Comparison of ENCODE assay signal across 8 cellular contexts in the genomic region with DNA sequence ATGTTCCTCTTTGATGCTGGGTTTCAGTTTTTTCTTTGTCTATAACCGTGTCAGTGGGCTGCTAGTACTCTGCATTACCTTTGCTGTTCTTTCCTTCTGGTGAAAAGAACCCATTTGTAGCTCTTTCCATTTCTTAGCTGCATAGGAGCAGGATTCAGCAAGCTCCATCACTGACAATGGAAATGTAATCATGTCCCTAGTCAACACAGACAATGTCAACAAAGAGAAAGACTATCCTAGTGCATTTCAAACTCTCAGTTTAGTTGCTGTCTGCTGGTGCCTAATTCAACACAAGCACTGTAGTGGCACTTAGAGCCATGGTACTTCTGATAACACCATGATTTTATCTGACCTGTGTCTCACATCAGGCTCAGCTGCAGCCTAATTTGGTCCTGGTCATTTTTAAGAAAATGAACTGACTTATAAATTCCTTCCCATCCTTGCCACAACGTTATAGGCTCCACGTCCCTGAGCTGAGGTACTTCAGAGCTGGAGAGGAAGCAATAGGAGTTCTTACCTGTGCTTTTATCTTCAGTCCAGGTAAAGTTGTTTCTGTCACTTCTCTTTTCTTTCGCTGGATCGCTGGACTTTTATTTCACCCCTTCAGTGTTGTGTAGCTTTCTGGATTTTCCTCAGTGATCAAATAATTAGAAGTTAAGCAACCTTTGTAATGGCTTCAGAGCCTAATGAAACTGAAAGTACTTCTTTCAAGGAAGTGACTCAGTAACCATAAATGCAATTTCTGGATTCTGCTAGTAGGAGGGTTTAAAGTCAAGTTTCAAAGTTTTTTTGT. TPM values are rescaled to one million over a fixed set of nuclear protein-coding genes. Genes with fewer than 3 reads are reported as not detected.
DNase-seq lines count a peak whose midpoint lies in the region; ATAC-seq and TF ChIP-seq lines count a peak whose summit lies in the region.

Gene GBP3, minus strand, starts transcription at position 700 of the 793 bp plus-strand sequence. CDS start 2,145 bp downstream, outside the sequence.

- H3K27ac ChIP-seq in DOHH2 (ENCODE audit: low read depth, low read length) (no peak within 1 kb of the TSS), IMR-90 (ENCODE audit: insufficient read depth, low read length) (peak within 1 kb of the TSS; percentile 98), SU-DHL-6 (ENCODE audit: low read depth, low read length) (no peak within 1 kb of the TSS), epithelial cell of prostate (peak within 1 kb of the TSS; percentile 89)

- H3K27me3 ChIP-seq in DOHH2 (ENCODE audit: control insufficient read depth, low read length), result no peaks in the 10 kb centered on the region
- no peaks in the 10 kb centered on the region for H3K27me3 ChIP-seq in IMR-90 (ENCODE audit: control insufficient read depth, insufficient read depth, low read length)
- H3K27me3 ChIP-seq in SU-DHL-6 (ENCODE audit: low read length), result no peaks in the 10 kb centered on the region

- H4K8ac ChIP-seq in IMR-90 (ENCODE audit: low read depth in 2 of 2, low read length in 2 of 2), result peak within 1 kb of the TSS; percentile 88 to 100

- peaks cover 14 to 25% of the 10 kb centered on the region in 2 experiments; a peak in 3 of 4 replicates for H3K79me1 ChIP-seq in IMR-90 (ENCODE audit: low read depth in 1 of 2, low read length in 2 of 2)

- DNase-seq in IMR-90 (peak; percentile 75), epithelial cell of prostate (ENCODE audit: low read depth, low spot score) (peak; percentile 24), natural killer cell (no peak), OCI-M2 (lab: John Stamatoyannopoulos, UW; ENCODE audit: unreplicated experiment) (no peak), NCI-H446 treated with DMSO at 0.1 percent for 48 hours (lab: John Stamatoyannopoulos, UW) (no peak)

- H3K36me3 ChIP-seq in DOHH2 (ENCODE audit: control insufficient read depth, low read length), result no peaks in the 10 kb centered on the region
- H3K36me3 ChIP-seq in IMR-90 (ENCODE audit: control insufficient read depth, insufficient read depth, low read length), result peaks cover 8% of the 10 kb centered on the region
- no peaks in the 10 kb centered on the region for H3K36me3 ChIP-seq in SU-DHL-6 (ENCODE audit: low read length)

- peak within 1 kb of the TSS; percentile 95 for H3K4me3 Mint-ChIP-seq in natural killer cell

- peak within 1 kb of the TSS; percentile 98 for H4K91ac ChIP-seq in IMR-90 (ENCODE audit: insufficient read depth, low read depth, low read length)

- H2BK20ac ChIP-seq in IMR-90 (ENCODE audit: low read depth, low read length), result peak within 1 kb of the TSS; percentile 100

- peaks cover 53 to 55% of the 10 kb centered on the region in 2 donors for H3K4me1 Mint-ChIP-seq in natural killer cell

- intact Hi-C loops in IMR-90 (cut with micrococcal nuclease) (loop anchor here (1.0 kb wide), 1 partner anchor 43 kb away; the partner anchor contains the start of gene GBP1), natural killer cell (cut with micrococcal nuclease) (loop anchor here (2.0 to 5.0 kb wide), 2 partner anchors 45 to 104 kb away; partner anchors contain the start of genes GBP1 and GBP2)

- peak within 1 kb of the TSS; percentile 100 for H3K23ac ChIP-seq in IMR-90 (ENCODE audit: low read depth, low read length)

- POLR2A ChIA-PET in IMR-90 (lab: Charles Lee; ENCODE audit: unreplicated experiment), result interaction anchor here (0.6 to 1.5 kb wide), 4 partner anchors 26 to 889 kb away, joined by 3 to 6 read pairs (median 4); partner anchors contain the start of gene GBP1

- H3K4me3 ChIP-seq in DOHH2 (ENCODE audit: low read length), result peak within 1 kb of the TSS; percentile 27
- H3K4me3 ChIP-seq in IMR-90 (ENCODE audit: insufficient read depth, low read depth, low read length), result peak within 1 kb of the TSS; percentile 81
- no peak within 1 kb of the TSS for H3K4me3 ChIP-seq in SU-DHL-6 (ENCODE audit: insufficient read depth, low read length, poor library complexity, severe bottlenecking)

- no peak for TF ChIP-seq RAD21 in IMR-90 (IDR thresholded peaks at IDR 0.05; ENCODE audit: low read length)

- H3K9me2 ChIP-seq in DOHH2 (replicated peaks; ENCODE audit: control insufficient read depth, low read length), result no peaks in the 10 kb centered on the region
- no peaks in the 10 kb centered on the region for H3K9me2 ChIP-seq in SU-DHL-6 (replicated peaks; ENCODE audit: insufficient read depth, low read length)

- no peak for TF ChIP-seq POLR2A in IMR-90 (IDR thresholded peaks at IDR 0.05; ENCODE audit: low read depth, low read length)

- H3K27me3 Mint-ChIP-seq in natural killer cell (ENCODE audit: low read depth in 2 of 2), result no peaks in the 10 kb centered on the region

- peak within 1 kb of the TSS; percentile 100 for H2BK5ac ChIP-seq in IMR-90 (ENCODE audit: low read depth, low read length, poor library complexity, severe bottlenecking)

- H3K27ac Mint-ChIP-seq in natural killer cell, result peak within 1 kb of the TSS; percentile 86 to 92

- no CpG with 5 or more reads among the region's 5 CpGs for WGBS in IMR-90 (ENCODE audit: extremely low coverage in 2 of 2, insufficient read length in 1 of 2), 2 experiments

- H2BK120ac ChIP-seq in IMR-90 (ENCODE audit: low read depth, low read length), result peak within 1 kb of the TSS; percentile 100

- H3K18ac ChIP-seq in IMR-90 (ENCODE audit: low read depth, low read length), result peak within 1 kb of the TSS; percentile 100

- in situ Hi-C loops in IMR-90 (cut with MboI; ENCODE audit: low sequenced_read_pairs), result no loop called here

- peaks cover 7% of the 10 kb centered on the region for H3K9me1 ChIP-seq in IMR-90 (ENCODE audit: insufficient read depth, low read length)

- H3K79me2 ChIP-seq in DOHH2 (ENCODE audit: control insufficient read depth, low read length) (no peaks in the 10 kb centered on the region), SU-DHL-6 (ENCODE audit: insufficient read depth, low read length) (no peaks in the 10 kb centered on the region)

- peak within 1 kb of the TSS; percentile 41 for H3K4me2 ChIP-seq in DOHH2 (ENCODE audit: low read length)
- peak within 1 kb of the TSS; percentile 95 for H3K4me2 ChIP-seq in IMR-90 (ENCODE audit: low read depth, low read length)
- H3K4me2 ChIP-seq in SU-DHL-6 (ENCODE audit: low read depth, low read length, poor library complexity, severe bottlenecking), result peak within 1 kb of the TSS; percentile 28

- H2BK15ac ChIP-seq in IMR-90 (ENCODE audit: low read depth, low read length), result peak within 1 kb of the TSS; percentile 98

- H4K5ac ChIP-seq in IMR-90 (ENCODE audit: low read depth, low read length), result peak within 1 kb of the TSS; percentile 100

- H2AFZ ChIP-seq in IMR-90 (replicated peaks; ENCODE audit: low read length, poor library complexity) (peak within 1 kb of the TSS; percentile 97), SU-DHL-6 (ENCODE audit: low read depth, low read length, severe bottlenecking) (peak within 1 kb of the TSS; percentile 46)

- H4K20me1 ChIP-seq in DOHH2 (ENCODE audit: control insufficient read depth, insufficient read depth, low read depth, low read length) (no peaks in the 10 kb centered on the region), IMR-90 (ENCODE audit: insufficient read depth, low read length) (no peaks in the 10 kb centered on the region), SU-DHL-6 (ENCODE audit: low read depth, low read length) (no peaks in the 10 kb centered on the region)

- peaks cover 25% of the 10 kb centered on the region for H3K36me3 Mint-ChIP-seq in natural killer cell

- H3F3A ChIP-seq in DOHH2 (ENCODE audit: control insufficient read depth, insufficient read depth) (no peaks in the 10 kb centered on the region), SU-DHL-6 (ENCODE audit: insufficient read depth) (no peaks in the 10 kb centered on the region)

- BruUV-seq in IMR-90 (replicated peaks; lab: Mats Ljungman, UMichigan), result no TSS peak

- H3K4ac ChIP-seq in IMR-90 (ENCODE audit: low read depth, low read length), result peak within 1 kb of the TSS; percentile 100

- no peak for TF ChIP-seq CTCF in DOHH2 (IDR thresholded peaks at IDR 0.05; ENCODE audit: low read depth, low read length, poor library complexity, severe bottlenecking)
- TF ChIP-seq CTCF in IMR-90 (conservative IDR thresholded peaks at IDR 0.05; ENCODE audit: low read depth, low read length), result no peak
- no peak for TF ChIP-seq CTCF in SU-DHL-6 (IDR thresholded peaks at IDR 0.05; ENCODE audit: insufficient read depth, low read length, poor library complexity, severe bottlenecking)
- no peak for TF ChIP-seq CTCF in natural killer cell (IDR thresholded peaks at IDR 0.05)

- H2AK5ac ChIP-seq in IMR-90 (ENCODE audit: low read depth, low read length), result peak within 1 kb of the TSS; percentile 60

- H2AK9ac ChIP-seq in IMR-90 (replicated peaks; ENCODE audit: low read depth, low read length, poor library complexity), result peak within 1 kb of the TSS; percentile 57

- H3K9ac ChIP-seq in IMR-90 (ENCODE audit: low read depth, low read length) (peak within 1 kb of the TSS; percentile 97), SU-DHL-6 (ENCODE audit: low read length) (no peak within 1 kb of the TSS)

- H3K14ac ChIP-seq in IMR-90 (replicated peaks; ENCODE audit: low read depth, low read length), result peak within 1 kb of the TSS; percentile 100

- H3K56ac ChIP-seq in IMR-90 (ENCODE audit: extremely low read depth, insufficient read depth, low read length), result peak within 1 kb of the TSS; percentile 95

- CTCF ChIA-PET in IMR-90 (lab: Yijun Ruan, JAX), result interaction anchor here (0.5 to 0.6 kb wide), 2 partner anchors 31 to 64 kb away, joined by 3 to 6 read pairs; no protein-coding TSS in a partner anchor

- H3K9me3 ChIP-seq in DOHH2 (ENCODE audit: control insufficient read depth, insufficient read depth, low read length) (no peaks in the 10 kb centered on the region), IMR-90 (ENCODE audit: control insufficient read depth, insufficient read depth, low read length) (no peaks in the 10 kb centered on the region), SU-DHL-6 (ENCODE audit: insufficient read depth, low read length) (no peaks in the 10 kb centered on the region)

- peaks cover 8% of the 10 kb centered on the region for H3K4me1 ChIP-seq in DOHH2 (ENCODE audit: control insufficient read depth, low read length)
- peaks cover 7% of the 10 kb centered on the region for H3K4me1 ChIP-seq in IMR-90 (ENCODE audit: control insufficient read depth, insufficient read depth, low read length)

- ATAC-seq in GM21447 (IDR thresholded peaks at IDR 0.05; ENCODE audit: unreplicated experiment) (peak; percentile 82), IMR-90 (ENCODE audit: low read depth) (peak; percentile 77), natural killer cell (peak; percentile 82 to 84 (median 83))

- H3K9me3 Mint-ChIP-seq in natural killer cell, result no peaks in the 10 kb centered on the region

- dilution Hi-C loops in IMR-90 (cut with HindIII; ENCODE audit: low sequenced_read_pairs, unreplicated experiment), result no loop called here

TF ChIP-seq in IMR-90, 13 proteins besides CTCF, POLR2A, EP300 and RAD21 (continues in another document):
- TF ChIP-seq NFE2L2 (IDR thresholded peaks at IDR 0.05; ENCODE audit: low read depth, low read length), result no peak
- no peak for TF ChIP-seq MAZ (IDR thresholded peaks at IDR 0.05; ENCODE audit: borderline replicate concordance, low read depth, low read length)
- peak; percentile 21; the same call in 1 of the 2 replicates for TF ChIP-seq MXI1 (IDR thresholded peaks at IDR 0.05; ENCODE audit: borderline replicate concordance, low read depth, low read length)

RNA-seq across cellular contexts. Expression of gene GBP3, which starts in this region (rescaled TPM):
- total RNA-seq in IMR-90 (2012; rRNA removed) (42.5 and 50.0 TPM in 2 replicates), natural killer cell (10 to 100 TPM; 36.1 to 52.5 (median 49.0) TPM)
- polyA plus RNA-seq in IMR-90 (2012; rRNA removed), result 20.5 and 21.9 TPM in 2 replicates
- polyA plus RNA-seq in IMR-90 (2012; cell fraction: cytosol; rRNA removed), result 7.8 and 18.4 TPM in 2 replicates
- 6.9 and 32.6 TPM in 2 replicates for polyA plus RNA-seq in IMR-90 (2012; cell fraction: nucleus; rRNA removed; ENCODE audit: low replicate concordance)

Comparison
In these comparisons a context has a peak if more than half of its experiments do, and no peak if none do; other contexts are left out.
1. H3K27ac ChIP-seq: peak in IMR-90 (single experiment) and epithelial cell of prostate (single experiment); none in DOHH2 (single experiment) and SU-DHL-6 (single experiment).
2. H3K4me2 ChIP-seq: peak in every context shown above with its lines; median percentile 95 in IMR-90; 41 in DOHH2; 28 in SU-DHL-6.
3. DNase-seq: peak in IMR-90 (single experiment) and epithelial cell of prostate (single experiment); none in natural killer cell (single experiment), OCI-M2 (single experiment) and NCI-H446 treated with DMSO at 0.1 percent for 48 hours (single experiment).
4. Peak in every context shown above with its lines, with median percentiles within 50 percentile points of each other: ATAC-seq.